16 cellular contexts compared by ENCODE assay signal in the genomic region with DNA sequence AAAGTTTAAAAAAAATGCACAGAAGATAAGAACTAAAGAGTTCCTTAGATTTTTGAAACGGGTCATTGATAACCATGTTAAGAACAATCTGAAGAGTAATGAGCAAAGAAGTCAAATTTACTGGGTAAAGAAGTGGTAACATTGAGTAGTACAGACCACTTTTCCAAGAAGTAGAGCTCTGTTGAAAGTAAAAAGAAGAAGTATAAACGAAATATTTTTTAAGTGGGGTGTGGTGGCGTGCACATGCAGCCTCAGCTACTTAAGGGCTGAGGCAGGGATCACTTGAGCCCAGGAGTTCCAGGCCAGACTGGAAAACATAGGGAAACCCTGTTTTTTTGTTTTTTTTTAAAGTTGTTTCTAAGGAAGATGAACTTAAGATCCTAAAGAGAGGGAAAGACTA.
DNase-seq lines count a peak whose midpoint lies in the region; ATAC-seq and TF ChIP-seq lines count a peak whose summit lies in the region.
"Had no signal": no experiment of that assay in that cellular context is flagged by ENCODE, and none has a peak within 500 bp of the region (broad histone marks: within the 10 kb centered on the region; RNA-seq: fewer than 3 reads in every experiment).

No MANE protein-coding gene starts in this region.

- H3K4me3 ChIP-seq in thyroid gland (replicated peaks in 1 of 3): no peak overlapping the region
- H3K4me3 ChIP-seq in foreskin fibroblast (ENCODE audit: low read depth in 1 of 2, low read length in 2 of 2): no peak overlapping the region

- peaks cover 7 to 20% of the 10 kb centered on the region in 2 donors for H3K36me3 ChIP-seq in thyroid gland

- H3K27ac Mint-ChIP-seq in T-helper 2 cell treated with Interferon-gamma antibody and Interleukin-4, amounts not matched to agents 5 μg/mL and 100 μg/mL, for 36 hours: peak overlapping the region; percentile 89
- peak overlapping the region; percentile 7 to 58 for H3K27ac Mint-ChIP-seq in natural killer cell

- no peak for TF ChIP-seq CTCF in natural killer cell (IDR thresholded peaks at IDR 0.05)
- no peak for TF ChIP-seq CTCF in thyroid gland (IDR thresholded peaks at IDR 0.05)
- TF ChIP-seq CTCF in foreskin fibroblast (IDR thresholded peaks at IDR 0.05; ENCODE audit: low read depth, low read length): no peak
- TF ChIP-seq CTCF in omental fat pad (IDR thresholded peaks at IDR 0.05): no peak

- H3K9me3 Mint-ChIP-seq in T-helper 2 cell treated with Interferon-gamma antibody and Interleukin-4, amounts not matched to agents 5 μg/mL and 100 μg/mL, for 36 hours: no peaks in the 10 kb centered on the region
- no peaks in the 10 kb centered on the region for H3K9me3 Mint-ChIP-seq in natural killer cell

- TF ChIP-seq POLR2A in thyroid gland (IDR thresholded peaks at IDR 0.05): no peak

- peaks cover 19% of the 10 kb centered on the region for H3K4me1 Mint-ChIP-seq in T-helper 2 cell treated with Interferon-gamma antibody and Interleukin-4, amounts not matched to agents 5 μg/mL and 100 μg/mL, for 36 hours (ENCODE audit: low read depth)
- no peaks in the 10 kb centered on the region for H3K4me1 Mint-ChIP-seq in natural killer cell

- no peaks in the 10 kb centered on the region for H3K27me3 Mint-ChIP-seq in T-helper 2 cell treated with Interferon-gamma antibody and Interleukin-4, amounts not matched to agents 5 μg/mL and 100 μg/mL, for 36 hours (ENCODE audit: low read depth)
- H3K27me3 Mint-ChIP-seq in natural killer cell (ENCODE audit: low read depth in 2 of 2): no peaks in the 10 kb centered on the region

- H3K27me3 ChIP-seq in thyroid gland: no peaks in the 10 kb centered on the region

- ATAC-seq in GM19395 (IDR thresholded peaks at IDR 0.05; ENCODE audit: unreplicated experiment) (peak; percentile 84), HG03025 (IDR thresholded peaks at IDR 0.05; ENCODE audit: low FRiP score, unreplicated experiment) (peak; percentile 85), natural killer cell (peak in 1 of 3 donors; percentile 17), omental fat pad (ENCODE audit: low FRiP score) (no peak)
- ATAC-seq: left lobe of liver had no signal

- DNase-seq in T-helper 2 cell treated with Interferon-gamma antibody and Interleukin-4, amounts not matched to agents 5 μg/mL and 100 μg/mL, for 36 hours (ENCODE audit: low spot score): no peak
- DNase-seq in natural killer cell: no peak
- DNase-seq in thyroid gland: no peak
- no peak for DNase-seq in foreskin fibroblast
- no peak for DNase-seq in omental fat pad (ENCODE audit: low spot score)
- DNase-seq: activated T-cell treated with anti-CD3 and anti-CD28 coated beads, Interleukin-2, amount 50 U/mL, for 48 hours; amygdala; cerebellar nuclear complex; DMS79; HCEC 1CT; MM.1S; NCI-H82; T-helper 9 cell had no signal

- WGBS in thyroid gland, 2 donors: 87 to 89% methylated on average over 3 of the region's 3 CpGs

- intact Hi-C loops in natural killer cell (cut with micrococcal nuclease): no loop called here
- intact Hi-C loops in thyroid gland (cut with DNase I): no loop called here

- H3K9me3 ChIP-seq in thyroid gland: no peaks in the 10 kb centered on the region

- peak overlapping the region; percentile 92 for H3K4me3 Mint-ChIP-seq in T-helper 2 cell treated with Interferon-gamma antibody and Interleukin-4, amounts not matched to agents 5 μg/mL and 100 μg/mL, for 36 hours
- no peak overlapping the region for H3K4me3 Mint-ChIP-seq in natural killer cell

- no peak overlapping the region for H3K27ac ChIP-seq in thyroid gland

- H3K4me1 ChIP-seq in thyroid gland: no peaks in the 10 kb centered on the region

- H3K36me3 Mint-ChIP-seq in T-helper 2 cell treated with Interferon-gamma antibody and Interleukin-4, amounts not matched to agents 5 μg/mL and 100 μg/mL, for 36 hours (ENCODE audit: low read depth): peaks cover 54% of the 10 kb centered on the region
- peaks cover 19% of the 10 kb centered on the region for H3K36me3 Mint-ChIP-seq in natural killer cell
